ENCODE assay signal across 8 cellular contexts in the genomic region with DNA sequence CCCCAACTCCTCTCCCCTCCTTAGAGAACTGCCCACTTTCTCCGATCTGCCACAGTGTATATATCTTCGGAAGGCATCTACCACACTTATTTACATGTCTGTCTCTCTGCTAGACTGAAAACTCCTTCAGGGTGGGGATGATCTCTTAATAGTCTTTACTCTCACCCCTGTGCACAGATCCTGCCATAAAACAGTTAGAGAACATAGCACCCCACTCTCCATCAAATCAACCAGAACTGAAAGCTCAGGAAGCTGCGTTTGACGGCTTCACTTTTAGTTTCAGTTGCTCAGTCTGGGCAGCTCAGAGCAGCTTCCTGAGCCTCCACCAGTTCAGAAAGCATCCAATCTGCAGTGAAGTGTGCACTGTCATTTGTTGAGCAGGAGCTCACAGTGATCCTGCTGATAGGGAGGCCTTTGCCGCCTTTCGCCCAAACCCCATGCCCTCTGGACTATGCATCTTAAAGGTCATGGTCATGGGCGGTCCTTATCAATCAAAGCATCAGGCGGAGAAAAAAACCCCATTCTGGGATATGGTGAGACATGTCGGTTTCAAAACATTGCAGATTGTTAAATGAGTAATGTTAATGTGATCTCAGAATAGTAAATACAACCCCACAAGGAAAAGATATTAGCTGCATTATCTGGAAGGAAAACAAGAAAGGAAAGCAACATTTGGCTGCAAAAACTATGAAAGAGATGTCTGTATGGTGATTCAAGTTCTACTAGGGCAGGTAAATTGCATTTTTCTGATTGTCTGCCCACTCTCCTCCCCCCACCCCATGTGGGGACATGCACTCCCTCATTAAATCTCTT.
A peak's percentile ranks its signal among the peaks of the same experiment; 100 is the strongest.
DNase-seq lines count a peak whose midpoint lies in the region; ATAC-seq and TF ChIP-seq lines count a peak whose summit lies in the region.

No MANE protein-coding gene starts in this region.

- no peaks in the 10 kb centered on the region for H3K36me3 Mint-ChIP-seq in MCF 10A (ENCODE audit: insufficient read depth, unreplicated experiment)

- DNase-seq in T-helper 1 cell (peak in 4 of 5 donors; percentile 25 to 87 (median 40)), MCF 10A (ENCODE audit: unreplicated experiment) (peak; percentile 47), tibial artery (no peak), GM10266 (ENCODE audit: extremely low spot score) (no peak), DMS153 (lab: John Stamatoyannopoulos, UW) (no peak)

- ATAC-seq in GM18867 (IDR thresholded peaks at IDR 0.05; ENCODE audit: unreplicated experiment): peak; percentile 55
- ATAC-seq in HG03064 (IDR thresholded peaks at IDR 0.05; ENCODE audit: low read depth, unreplicated experiment): peak; percentile 54

- no peaks in the 10 kb centered on the region for H3K27me3 ChIP-seq in muscle layer of duodenum (ENCODE audit: low read depth, low read length)
- H3K27me3 ChIP-seq in tibial artery: no peaks in the 10 kb centered on the region

- CTCF ChIA-PET in MCF 10A (lab: Yijun Ruan, JAX): interaction anchor here (1.3 kb wide), 1 partner anchor 28 kb away, joined by 5 read pairs; no protein-coding TSS in a partner anchor

- H3K27ac ChIP-seq in muscle layer of duodenum (ENCODE audit: low read length) (peak overlapping the region; percentile 72), tibial artery (peak overlapping the region; percentile 41 to 44)

- H3K36me3 ChIP-seq in muscle layer of duodenum (ENCODE audit: control insufficient read depth in 1 of 2, insufficient read depth in 2 of 2, low read length in 2 of 2) (no peaks in the 10 kb centered on the region), tibial artery (no peaks in the 10 kb centered on the region)

- peaks cover 0 to 5% of the 10 kb centered on the region in 2 donors for H3K4me1 ChIP-seq in muscle layer of duodenum (ENCODE audit: control insufficient read depth in 1 of 2, insufficient read depth in 2 of 2, low read length in 2 of 2)
- peaks cover 0 to 19% (median 5%) of the 10 kb centered on the region in 4 donors for H3K4me1 ChIP-seq in tibial artery

- H3K9me3 ChIP-seq in muscle layer of duodenum (ENCODE audit: control insufficient read depth in 1 of 2, low read length in 2 of 2) (no peaks in the 10 kb centered on the region), tibial artery (no peaks in the 10 kb centered on the region)

- no peak overlapping the region for H3K27ac Mint-ChIP-seq in MCF 10A (ENCODE audit: low read depth, unreplicated experiment)

- H3K4me1 Mint-ChIP-seq in MCF 10A (ENCODE audit: insufficient read depth, unreplicated experiment): no peaks in the 10 kb centered on the region

- no peak for TF ChIP-seq CTCF in MCF 10A (IDR thresholded peaks at IDR 0.05; ENCODE audit: unreplicated experiment)
- TF ChIP-seq CTCF in tibial artery (IDR thresholded peaks at IDR 0.05): no peak
- no peak for TF ChIP-seq CTCF in GM10266 (IDR thresholded peaks at IDR 0.05; ENCODE audit: control insufficient read depth, insufficient read depth, low read depth, missing control alignments)

- intact Hi-C loops in MCF 10A (cut with micrococcal nuclease): no loop called here
- intact Hi-C loops in tibial artery (cut with DNase I; ENCODE audit: low total_unique reads): no loop called here

- POLR2A ChIA-PET in MCF 10A (lab: Yijun Ruan, JAX): interaction anchor here (0.7 to 1.1 kb wide), 4 partner anchors 17 to 1105 kb away, joined by 3 to 5 read pairs (median 4); no protein-coding TSS in a partner anchor

- H3K9me3 Mint-ChIP-seq in MCF 10A (ENCODE audit: unreplicated experiment): no peaks in the 10 kb centered on the region

- H3K27me3 Mint-ChIP-seq in MCF 10A (ENCODE audit: insufficient read depth, unreplicated experiment): no peaks in the 10 kb centered on the region

- peak overlapping the region in 1 of 2 donors; percentile 52 for H3K4me3 ChIP-seq in muscle layer of duodenum (ENCODE audit: low read depth in 1 of 2, low read length in 2 of 2)
- H3K4me3 ChIP-seq in tibial artery: peak overlapping the region; percentile 7 to 32

- H3K4me3 Mint-ChIP-seq in MCF 10A (ENCODE audit: unreplicated experiment): no peak overlapping the region

- BruUV-seq in MCF 10A (replicated peaks; lab: Mats Ljungman, UMichigan): no TSS peak

Comparison
In these comparisons a context has a peak if more than half of its experiments do, and no peak if none do; other contexts are left out.
1. DNase-seq: peak in T-helper 1 cell (4 of 5) and MCF 10A (single experiment); none in tibial artery (0 of 2), GM10266 (single experiment) and DMS153 (single experiment).